ENCODE assay signal across 13 cellular contexts in genomic region chr17:2158011-2158410, GRCh38.
DNase-seq lines count a peak whose midpoint lies in the region; ATAC-seq, FAIRE-seq and TF ChIP-seq lines count a peak whose summit lies in the region.
"Had no signal": no experiment of that assay in that cellular context is flagged by ENCODE, and none has a peak within 500 bp of the region (broad histone marks: within the 10 kb centered on the region; RNA-seq: fewer than 3 reads in every experiment).

No MANE protein-coding gene starts in this region.

- H3K9ac ChIP-seq in K562 (ENCODE audit: insufficient read depth in 1 of 2, low read depth in 2 of 2, low read length in 2 of 2) = no peak overlapping the region

- FAIRE-seq in K562 (lab: Jason Lieb, UNC) = no peak
- no peak for FAIRE-seq in HTR-8/SVneo (lab: Jason Lieb, UNC)

- no peak for TF ChIP-seq CTCF in K562 (IDR thresholded peaks at IDR 0.05 in 2 of 3, conservative IDR thresholded peaks at IDR 0.05 in 1 of 3; ENCODE audit: insufficient read depth in 2 of 3, low read depth in 1 of 3, low read length in 3 of 3)
- no peak for TF ChIP-seq CTCF in left lung (IDR thresholded peaks at IDR 0.05)
- TF ChIP-seq CTCF in transverse colon (IDR thresholded peaks at IDR 0.05) = no peak
- TF ChIP-seq CTCF in CD4-positive, alpha-beta T cell (IDR thresholded peaks at IDR 0.05) = no peak

- peaks cover 29% of the 10 kb centered on the region for H3K36me3 Mint-ChIP-seq in activated CD4-positive, alpha-beta T cell treated with anti-CD3 and anti-CD28 coated beads, Interleukin-2, amount 10 ng/mL, durations not matched to agents 24 days and 14 days (ENCODE audit: low read depth)
- peaks cover 73% of the 10 kb centered on the region for H3K36me3 Mint-ChIP-seq in CD4-positive, alpha-beta T cell (ENCODE audit: low read depth)

- TF ChIP-seq EP300 in K562 (IDR thresholded peaks at IDR 0.05; ENCODE audit: low read length) = no peak
- no peak for TF ChIP-seq EP300 in transverse colon (IDR thresholded peaks at IDR 0.05; ENCODE audit: low read depth)

- peak overlapping the region; percentile 60 for H3K27ac Mint-ChIP-seq in activated CD4-positive, alpha-beta T cell treated with anti-CD3 and anti-CD28 coated beads, Interleukin-2, amount 10 ng/mL, durations not matched to agents 24 days and 14 days
- H3K27ac Mint-ChIP-seq in CD4-positive, alpha-beta T cell = no peak overlapping the region

- DNase-seq in activated CD4-positive, alpha-beta T cell treated with anti-CD3 and anti-CD28 coated beads, Interleukin-2, amount 10 ng/mL, durations not matched to agents 24 days and 14 days = no peak
- DNase-seq in activated CD4-positive, alpha-beta T cell treated with anti-CD3 and anti-CD28 coated beads for 4 hours = no peak
- no peak for DNase-seq in K562 (ENCODE audit: extremely low read depth in 1 of 4, low spot score in 3 of 4)
- DNase-seq in left lung = no peak
- DNase-seq in transverse colon = no peak
- DNase-seq in CD4-positive, alpha-beta T cell = no peak
- no peak for DNase-seq in HAP-1 (ENCODE audit: low spot score in 2 of 2)
- DNase-seq in HTR-8/SVneo (ENCODE audit: insufficient read length, low spot score) = no peak
- DNase-seq: 8988T; colonic mucosa; NCI-H1105; stimulated activated CD4-positive, alpha-beta T cell treated with anti-CD3 and anti-CD28 coated beads, Interleukin-2, amount 100 ng/mL, for 24 hours had no signal

- ATAC-seq in K562 = no peak
- ATAC-seq in left lung = peak; percentile 83
- no peak for ATAC-seq in CD4-positive, alpha-beta T cell (ENCODE audit: poor library complexity)

- BruUV-seq in K562 (replicated peaks; lab: Mats Ljungman, UMichigan) = no TSS peak

- in situ Hi-C loops in K562 (cut with MboI) = no loop called here
- in situ Hi-C loops in transverse colon (cut with MboI; ENCODE audit: low pct_ligation_motif_present in 1 of 4, low pct_unique_long_range_greater_than_20kb in 1 of 4, low sequenced_read_pairs in 3 of 4) = loop anchor here in 1 of 4 donors (25.0 kb wide), 1 partner anchor 96 kb away; the partner anchor contains the start of gene HIC1
- in situ Hi-C loops in HAP-1 (cut with MboI; ENCODE audit: low sequenced_read_pairs) = no loop called here

- POLR2A ChIA-PET in K562 (lab: Yijun Ruan, JAX) = interaction anchor here (0.6 to 1.3 kb wide), 3 partner anchors 11 to 23 kb away, joined by 3 read pairs; no protein-coding TSS in a partner anchor
- POLR2A ChIA-PET in CD4-positive, alpha-beta T cell (lab: Charles Lee) = no interaction called here

- WGBS in K562 (ENCODE audit: insufficient coverage, low coverage, missing lambda C conversion rate) = 29% methylated on average over 2 of the region's 2 CpGs
- 72 to 83% methylated on average over 2 of the region's 2 CpGs for WGBS in transverse colon (ENCODE audit: low coverage in 1 of 2), 2 donors

- H3K4me3 Mint-ChIP-seq in activated CD4-positive, alpha-beta T cell treated with anti-CD3 and anti-CD28 coated beads, Interleukin-2, amount 10 ng/mL, durations not matched to agents 24 days and 14 days = no peak overlapping the region
- H3K4me3 Mint-ChIP-seq in CD4-positive, alpha-beta T cell = no peak overlapping the region

- H3K4me2 ChIP-seq in K562 (ENCODE audit: insufficient read depth, low read length) = no peak overlapping the region

- H3K27me3 ChIP-seq in K562 (ENCODE audit: control insufficient read depth in 2 of 2, insufficient read depth in 2 of 2, low read length in 2 of 2) (no peaks in the 10 kb centered on the region), left lung (no peaks in the 10 kb centered on the region), transverse colon (no peaks in the 10 kb centered on the region), HAP-1 (ENCODE audit: low read depth) (no peaks in the 10 kb centered on the region)
- H3K27me3 ChIP-seq in CD4-positive, alpha-beta T cell (ENCODE audit: control insufficient read depth, insufficient read depth, low read length) = no peaks in the 10 kb centered on the region
- H3K27me3 ChIP-seq: colonic mucosa, tibial nerve had no signal

- no peaks in the 10 kb centered on the region for H3K9me1 ChIP-seq in K562 (ENCODE audit: control insufficient read depth, insufficient read depth, low read length)

- H2AFZ ChIP-seq in K562 (ENCODE audit: low read depth, low read length) = no peak overlapping the region

- H3K4me1 Mint-ChIP-seq in activated CD4-positive, alpha-beta T cell treated with anti-CD3 and anti-CD28 coated beads, Interleukin-2, amount 10 ng/mL, durations not matched to agents 24 days and 14 days = peaks cover 33% of the 10 kb centered on the region
- H3K4me1 Mint-ChIP-seq in CD4-positive, alpha-beta T cell (ENCODE audit: low read depth) = peaks cover 5% of the 10 kb centered on the region

- no peak for TF ChIP-seq POLR2A in K562 (conservative IDR thresholded peaks at IDR 0.05)
- TF ChIP-seq POLR2A in transverse colon (IDR thresholded peaks at IDR 0.05) = no peak

- no peaks in the 10 kb centered on the region for H3K79me2 ChIP-seq in K562 (ENCODE audit: control insufficient read depth, insufficient read depth, low read length)

- no peaks in the 10 kb centered on the region for H4K20me1 ChIP-seq in K562 (replicated peaks; ENCODE audit: control insufficient read depth, insufficient read depth, low read length)

- no peak overlapping the region for H3K27ac ChIP-seq in K562 (ENCODE audit: extremely low read depth, low read depth, low read length)
- peak overlapping the region; percentile 55 to 77 for H3K27ac ChIP-seq in left lung
- peak overlapping the region; percentile 43 to 60 (median 49) for H3K27ac ChIP-seq in transverse colon
- no peak overlapping the region for H3K27ac ChIP-seq in CD4-positive, alpha-beta T cell (ENCODE audit: low read depth, low read length)

- H3K9me3 Mint-ChIP-seq in activated CD4-positive, alpha-beta T cell treated with anti-CD3 and anti-CD28 coated beads, Interleukin-2, amount 10 ng/mL, durations not matched to agents 24 days and 14 days = no peaks in the 10 kb centered on the region
- H3K9me3 Mint-ChIP-seq in CD4-positive, alpha-beta T cell = no peaks in the 10 kb centered on the region

- CTCF ChIA-PET in K562 (lab: Yijun Ruan, JAX; ENCODE audit: low intra/inter-chr PET ratio) = no interaction called here
- CTCF ChIA-PET in CD4-positive, alpha-beta T cell (lab: Charles Lee) = interaction anchor here (0.7 to 1.8 kb wide), 3 partner anchors 45 to 87 kb away, joined by 3 to 6 read pairs (median 5); no protein-coding TSS in a partner anchor

- H3K4me1 ChIP-seq in K562 (replicated peaks in 1 of 2; ENCODE audit: control insufficient read depth in 2 of 2, insufficient read depth in 2 of 2, low read length in 2 of 2) (no peaks in the 10 kb centered on the region; a peak in 1 of 5 replicates), left lung (peaks cover 18 to 42% of the 10 kb centered on the region in 2 donors), transverse colon (peaks cover 0 to 14% (median 0%) of the 10 kb centered on the region in 4 donors), HAP-1 (no peaks in the 10 kb centered on the region)
- H3K4me1 ChIP-seq: colonic mucosa had no signal

- H3K9me3 ChIP-seq in K562 (replicated peaks; ENCODE audit: control insufficient read depth, insufficient read depth, low read depth, low read length) = no peaks in the 10 kb centered on the region
- H3K9me3 ChIP-seq in left lung = no peaks in the 10 kb centered on the region
- no peaks in the 10 kb centered on the region for H3K9me3 ChIP-seq in transverse colon
- H3K9me3 ChIP-seq in CD4-positive, alpha-beta T cell (ENCODE audit: control insufficient read depth, low read length) = no peaks in the 10 kb centered on the region
- no peaks in the 10 kb centered on the region for H3K9me3 ChIP-seq in HAP-1
- H3K9me3 ChIP-seq: colonic mucosa, tibial nerve had no signal

- H3K4me3 ChIP-seq in K562 (no peak overlapping the region), left lung (no peak overlapping the region), transverse colon (no peak overlapping the region), HAP-1 (no peak overlapping the region)
- H3K4me3 ChIP-seq: colonic mucosa, tibial nerve had no signal

- intact Hi-C loops in activated CD4-positive, alpha-beta T cell treated with anti-CD3 and anti-CD28 coated beads, Interleukin-2, amount 10 ng/mL, durations not matched to agents 24 days and 14 days (cut with micrococcal nuclease) = loop anchor here (5.0 kb wide), 3 partner anchors 64 to 84 kb away; no protein-coding TSS in a partner anchor
- intact Hi-C loops in K562 (cut with micrococcal nuclease) = no loop called here
- intact Hi-C loops in left lung (cut with DNase I) = no loop called here
- intact Hi-C loops in transverse colon (cut with DNase I; ENCODE audit: low total_unique reads) = no loop called here
- intact Hi-C loops in CD4-positive, alpha-beta T cell (cut with DNase I, micrococcal nuclease) = loop anchor here in 1 of 2 experiments (10.0 kb wide), 1 partner anchor 103 kb away; the partner anchor contains the start of gene HIC1

- H3K36me3 ChIP-seq in K562 (ENCODE audit: control insufficient read depth, insufficient read depth, low read length) = peaks cover 5% of the 10 kb centered on the region; the same call in 2 of the 3 replicates
- H3K36me3 ChIP-seq in left lung = peaks cover 0 to 17% of the 10 kb centered on the region in 2 donors
- peaks cover 0 to 21% (median 5%) of the 10 kb centered on the region in 4 donors for H3K36me3 ChIP-seq in transverse colon
- H3K36me3 ChIP-seq in HAP-1 (replicated peaks) = no peaks in the 10 kb centered on the region
- H3K36me3 ChIP-seq: colonic mucosa had no signal

- TF ChIP-seq RAD21 in K562 (CRISPR knock-in tag; conservative IDR thresholded peaks at IDR 0.05 in 1 of 2, IDR thresholded peaks at IDR 0.05 in 1 of 2) = no peak

- H3K27me3 Mint-ChIP-seq in activated CD4-positive, alpha-beta T cell treated with anti-CD3 and anti-CD28 coated beads, Interleukin-2, amount 10 ng/mL, durations not matched to agents 24 days and 14 days = no peaks in the 10 kb centered on the region
- no peaks in the 10 kb centered on the region for H3K27me3 Mint-ChIP-seq in CD4-positive, alpha-beta T cell

TF ChIP-seq in K562, 482 proteins besides CTCF, POLR2A, EP300 and RAD21:
- TF ChIP-seq CEBPG (CRISPR knock-in tag; IDR thresholded peaks at IDR 0.05) (no peak), CEBPG (tag; conservative IDR thresholded peaks at IDR 0.05 in 1 of 2, IDR thresholded peaks at IDR 0.05 in 1 of 2) (peak in 1 of 2 experiments; percentile 53; a peak in 2 of 4 replicates), ZNF395 (CRISPR knock-in tag; IDR thresholded peaks at IDR 0.05) (no peak), ZNF75A (CRISPR knock-in tag; IDR thresholded peaks at IDR 0.05) (no peak), DNMT1 (IDR thresholded peaks at IDR 0.05) (no peak), CEBPB (tag; IDR thresholded peaks at IDR 0.05) (peak; percentile 93)

Comparison
In these comparisons a context has a peak if more than half of its experiments do, and no peak if none do; other contexts are left out.
1. H3K27ac ChIP-seq: peak in left lung (2 of 2) and transverse colon (4 of 4); none in K562 (single experiment) and CD4-positive, alpha-beta T cell (single experiment).